9 cellular contexts compared by ENCODE assay signal in the genomic region with DNA sequence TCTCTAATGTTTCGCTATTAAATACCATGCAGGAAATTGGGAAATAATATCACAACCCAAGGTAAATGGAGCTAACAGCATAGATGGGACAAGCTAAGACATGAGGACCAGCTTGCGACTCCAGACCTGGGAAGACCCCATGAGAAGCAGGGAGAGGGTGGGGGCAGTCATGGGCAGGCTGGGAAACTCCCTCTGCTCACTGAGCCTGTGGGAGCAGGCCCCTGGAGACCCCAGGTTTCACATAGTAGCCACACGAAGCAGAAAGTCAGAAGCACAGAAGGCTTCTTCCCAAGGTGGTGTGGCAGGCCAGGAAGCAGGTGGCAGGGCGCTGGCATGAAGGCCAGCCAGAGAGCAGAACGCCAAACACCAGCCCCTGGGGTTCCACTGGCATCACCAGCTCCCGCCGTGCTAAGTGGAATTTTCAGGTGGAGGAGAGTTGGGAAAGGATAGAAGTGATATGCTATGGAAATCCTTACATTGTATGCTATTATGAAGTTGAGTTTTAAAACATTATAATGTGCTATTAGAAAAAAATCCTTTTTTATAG.
"Had no signal": no experiment of that assay in that cellular context is flagged by ENCODE, and none has a peak within 500 bp of the region (broad histone marks: within the 10 kb centered on the region; RNA-seq: fewer than 3 reads in every experiment).

No MANE protein-coding gene starts in this region.

- H3K4me3 ChIP-seq: GM23338, K562 had no signal

- ATAC-seq: K562 had no signal

- DNase-seq: H9, HCEC 1CT, IMR-90, KG1 had no signal

- FAIRE-seq: H1, H54, HTR-8/SVneo, K562 had no signal

- H3K4me2 ChIP-seq: GM23338 had no signal
